Comparison of ENCODE assay signal across 2 cellular contexts in genomic region chr14:69277356-69277755, GRCh38. TPM values are rescaled to one million over a fixed set of nuclear protein-coding genes. Genes with fewer than 3 reads are reported as not detected.
"Had no signal": no experiment of that assay in that cellular context is flagged by ENCODE, and none has a peak within 500 bp of the region (broad histone marks: within the 10 kb centered on the region; RNA-seq: fewer than 3 reads in every experiment).

No MANE protein-coding gene starts in this region.

RNA-seq across cellular contexts. Expression of gene GALNT16, which starts 17.4 kb away (rescaled TPM):
- total RNA-seq: activated naive CD8-positive, alpha-beta T cell treated with anti-CD3 and anti-CD28 coated beads, Interleukin-2, amount 10 ng/mL, durations not matched to agents 7 days and 5 days; bronchial epithelial cell had no signal
